11 cellular contexts compared by ENCODE assay signal in genomic region chr5:102010644-102011043, GRCh38.
"Had no signal": no experiment of that assay in that cellular context is flagged by ENCODE, and none has a peak within 500 bp of the region (broad histone marks: within the 10 kb centered on the region; RNA-seq: fewer than 3 reads in every experiment).

No MANE protein-coding gene starts in this region.

- H3K4me2 ChIP-seq: GM23338 had no signal

- H3K9me3 ChIP-seq: HAP-1 had no signal

- H3K9ac ChIP-seq: GM23248 had no signal

- H3K27ac ChIP-seq: GM23248 had no signal

- H3K4me1 Mint-ChIP-seq: GM23338, H9 had no signal

- ATAC-seq: GM23338, HCT116 had no signal

- H3K36me3 ChIP-seq: HAP-1 had no signal

- H3K4me3 ChIP-seq: GM23248, GM23338, HAP-1 had no signal

- H2AFZ ChIP-seq: GM23248, GM23338 had no signal

- FAIRE-seq: H1, H54 had no signal

- H3K4me1 ChIP-seq: HAP-1 had no signal

- H3K9me3 Mint-ChIP-seq: GM23338, H9 had no signal

- H3K4me3 Mint-ChIP-seq: GM23338, H9, HFFc6 had no signal

- H3K27ac Mint-ChIP-seq: GM23338, H9, HFFc6 had no signal

- DNase-seq: GM23248, GOT3, H7, H9, HCEC 1CT, HFFc6 had no signal
